In genomic region chr11:12546660-12547059, GRCh38 we compare ENCODE assay signal across 23 cellular contexts.
"Had no signal": no experiment of that assay in that cellular context is flagged by ENCODE, and none has a peak within 500 bp of the region (broad histone marks: within the 10 kb centered on the region; RNA-seq: fewer than 3 reads in every experiment).

No MANE protein-coding gene starts in this region.

- H3K27me3 Mint-ChIP-seq: stimulated activated memory B cell treated with anti-CD40 and anti-IgM and Interleukin-4, amounts not matched to agents 10 μg/mL and 1 μg/mL and 100 μg/mL, for 72 hours had no signal

- H3K4me3 Mint-ChIP-seq: immature natural killer cell; memory B cell; naive thymus-derived CD4-positive, alpha-beta T cell; nephron progenitor cell; stimulated activated memory B cell treated with anti-CD40 and anti-IgM and Interleukin-4, amounts not matched to agents 10 μg/mL and 1 μg/mL and 100 μg/mL, for 72 hours; stimulated activated naive CD8-positive, alpha-beta T cell treated with anti-CD3 and anti-CD28 coated beads, Interleukin-15, Interleukin-2, amounts not matched to agents 100 ng/mL and 50 ng/mL, for 24 hours had no signal

- H3K4me1 Mint-ChIP-seq: immature natural killer cell; memory B cell; naive thymus-derived CD4-positive, alpha-beta T cell; stimulated activated memory B cell treated with anti-CD40 and anti-IgM and Interleukin-4, amounts not matched to agents 10 μg/mL and 1 μg/mL and 100 μg/mL, for 72 hours had no signal

- H3K9me3 Mint-ChIP-seq: immature natural killer cell; memory B cell; naive thymus-derived CD4-positive, alpha-beta T cell; nephron progenitor cell; stimulated activated memory B cell treated with anti-CD40 and anti-IgM and Interleukin-4, amounts not matched to agents 10 μg/mL and 1 μg/mL and 100 μg/mL, for 72 hours; stimulated activated naive CD8-positive, alpha-beta T cell treated with anti-CD3 and anti-CD28 coated beads, Interleukin-15, Interleukin-2, amounts not matched to agents 100 ng/mL and 50 ng/mL, for 24 hours had no signal

- H3K27ac Mint-ChIP-seq: immature natural killer cell; memory B cell; naive thymus-derived CD4-positive, alpha-beta T cell; stimulated activated memory B cell treated with anti-CD40 and anti-IgM and Interleukin-4, amounts not matched to agents 10 μg/mL and 1 μg/mL and 100 μg/mL, for 72 hours; stimulated activated naive CD8-positive, alpha-beta T cell treated with anti-CD3 and anti-CD28 coated beads, Interleukin-15, Interleukin-2, amounts not matched to agents 100 ng/mL and 50 ng/mL, for 24 hours had no signal

- H3K27ac ChIP-seq: coronary artery, dorsolateral prefrontal cortex, epithelial cell of prostate, esophagus squamous epithelium, left ventricle myocardium inferior, lower lobe of right lung, psoas muscle, spleen, tibial artery, upper lobe of right lung, vagina had no signal

- H3K4me3 ChIP-seq: coronary artery, dorsolateral prefrontal cortex, esophagus squamous epithelium, left ventricle myocardium inferior, lower lobe of right lung, psoas muscle, spleen, tibial artery, upper lobe of right lung, vagina had no signal

- H3K9me3 ChIP-seq: esophagus squamous epithelium, left ventricle myocardium inferior, lower lobe of right lung, psoas muscle, spleen, tibial artery, upper lobe of right lung, vagina had no signal

- H3K27me3 ChIP-seq: esophagus squamous epithelium, spleen, tibial artery, upper lobe of right lung, vagina had no signal

- H3K36me3 ChIP-seq: esophagus squamous epithelium, left ventricle myocardium inferior, lower lobe of right lung, spleen, tibial artery, upper lobe of right lung, vagina had no signal

- H3K4me1 ChIP-seq: esophagus squamous epithelium, psoas muscle, spleen, tibial artery, upper lobe of right lung, vagina had no signal

- DNase-seq: dorsolateral prefrontal cortex; effector CD8-positive, alpha-beta T cell; esophagus squamous epithelium; foreskin fibroblast; immature natural killer cell; left ventricle myocardium inferior; lower lobe of right lung; naive thymus-derived CD4-positive, alpha-beta T cell; nephron progenitor cell; psoas muscle; retina; spleen; stimulated activated CD4-positive, alpha-beta T cell treated with anti-CD3 and anti-CD28 coated beads, Interleukin-15, amount 100 ng/mL, for 24 hours; stimulated activated CD4-positive, alpha-beta T cell treated with anti-CD3 and anti-CD28 coated beads, Interleukin-1b, Interleukin-23, amount 100 ng/mL, for 48 hours; stimulated activated CD4-positive, alpha-beta T cell treated with anti-CD3 and anti-CD28 coated beads, Interleukin-4, amount 100 ng/mL, for 24 hours; upper lobe of right lung had no signal

- H3K36me3 Mint-ChIP-seq: immature natural killer cell; memory B cell; naive thymus-derived CD4-positive, alpha-beta T cell; stimulated activated memory B cell treated with anti-CD40 and anti-IgM and Interleukin-4, amounts not matched to agents 10 μg/mL and 1 μg/mL and 100 μg/mL, for 72 hours had no signal
